28 cellular contexts compared by ENCODE assay signal in genomic region chr3:132203889-132204596, GRCh38.
"Had no signal": no experiment of that assay in that cellular context is flagged by ENCODE, and none has a peak within 500 bp of the region (broad histone marks: within the 10 kb centered on the region; RNA-seq: fewer than 3 reads in every experiment).

No MANE protein-coding gene starts in this region.

- H3K27me3 Mint-ChIP-seq: stimulated activated naive CD8-positive, alpha-beta T cell treated with anti-CD3 and anti-CD28 coated beads, Interleukin-15, amount 100 ng/mL, for 72 hours; stimulated activated naive CD8-positive, alpha-beta T cell treated with anti-CD3 and anti-CD28 coated beads, Interleukin-15, Interleukin-2, amounts not matched to agents 100 ng/mL and 50 ng/mL, for 24 hours had no signal

- H3K4me1 Mint-ChIP-seq: stimulated activated effector memory CD8-positive, alpha-beta T cell treated with anti-CD3 and anti-CD28 coated beads, Interleukin-12 subunit alpha, Interleukin-12 subunit beta, amount 100 ng/mL, for 72 hours; stimulated activated memory B cell treated with anti-CD40 and anti-IgM and Interleukin-4, amounts not matched to agents 10 μg/mL and 1 μg/mL and 100 μg/mL, for 72 hours; stimulated activated naive B cell treated with anti-CD40 and anti-IgM and Interleukin-4, amounts not matched to agents 10 μg/mL and 1 μg/mL and 100 μg/mL, for 72 hours; stimulated activated naive CD8-positive, alpha-beta T cell treated with anti-CD3 and anti-CD28 coated beads, Interleukin-15, amount 100 ng/mL, for 72 hours had no signal

- H3K27me3 ChIP-seq: stomach, suprapubic skin, testis, thyroid gland, tibial artery, tibial nerve, transverse colon, upper lobe of left lung, upper lobe of right lung, uterus, vagina had no signal

- H3K9me3 Mint-ChIP-seq: stimulated activated effector memory CD8-positive, alpha-beta T cell treated with anti-CD3 and anti-CD28 coated beads, Interleukin-12 subunit alpha, Interleukin-12 subunit beta, amount 100 ng/mL, for 72 hours; stimulated activated memory B cell treated with anti-CD40 and anti-IgM and Interleukin-4, amounts not matched to agents 10 μg/mL and 1 μg/mL and 100 μg/mL, for 72 hours; stimulated activated naive B cell treated with anti-CD40 and anti-IgM and Interleukin-4, amounts not matched to agents 10 μg/mL and 1 μg/mL and 100 μg/mL, for 72 hours; stimulated activated naive CD8-positive, alpha-beta T cell treated with anti-CD3 and anti-CD28 coated beads, Interleukin-15, amount 100 ng/mL, for 72 hours; stimulated activated naive CD8-positive, alpha-beta T cell treated with anti-CD3 and anti-CD28 coated beads, Interleukin-15, Interleukin-2, amounts not matched to agents 100 ng/mL and 50 ng/mL, for 24 hours; type B pancreatic cell had no signal

- ATAC-seq: stimulated activated effector memory CD8-positive, alpha-beta T cell treated with anti-CD3 and anti-CD28 coated beads, Interleukin-12 subunit alpha, Interleukin-12 subunit beta, amount 100 ng/mL, for 72 hours; stimulated activated memory B cell treated with anti-CD40 and anti-IgM and Interleukin-4, amounts not matched to agents 10 μg/mL and 1 μg/mL and 100 μg/mL, for 72 hours; stimulated activated naive B cell treated with anti-CD40 and anti-IgM and Interleukin-4, amounts not matched to agents 10 μg/mL and 1 μg/mL and 100 μg/mL, for 72 hours; stimulated activated naive CD8-positive, alpha-beta T cell treated with anti-CD3 and anti-CD28 coated beads, Interleukin-15, amount 100 ng/mL, for 72 hours; stimulated activated naive CD8-positive, alpha-beta T cell treated with anti-CD3 and anti-CD28 coated beads, Interleukin-15, Interleukin-2, amounts not matched to agents 100 U/mL and 50 U/mL, for 24 hours; upper lobe of right lung had no signal

- H3K4me3 Mint-ChIP-seq: stimulated activated effector memory CD8-positive, alpha-beta T cell treated with anti-CD3 and anti-CD28 coated beads, Interleukin-12 subunit alpha, Interleukin-12 subunit beta, amount 100 ng/mL, for 72 hours; stimulated activated memory B cell treated with anti-CD40 and anti-IgM and Interleukin-4, amounts not matched to agents 10 μg/mL and 1 μg/mL and 100 μg/mL, for 72 hours; stimulated activated naive B cell treated with anti-CD40 and anti-IgM and Interleukin-4, amounts not matched to agents 10 μg/mL and 1 μg/mL and 100 μg/mL, for 72 hours; stimulated activated naive CD8-positive, alpha-beta T cell treated with anti-CD3 and anti-CD28 coated beads, Interleukin-15, amount 100 ng/mL, for 72 hours; stimulated activated naive CD8-positive, alpha-beta T cell treated with anti-CD3 and anti-CD28 coated beads, Interleukin-15, Interleukin-2, amounts not matched to agents 100 ng/mL and 50 ng/mL, for 24 hours; type B pancreatic cell had no signal

- H3K36me3 ChIP-seq: stomach, suprapubic skin, thoracic aorta, thyroid gland, tibial artery, tibial nerve, transverse colon, upper lobe of left lung, upper lobe of right lung, uterus, vagina had no signal

- H3K36me3 Mint-ChIP-seq: stimulated activated effector memory CD8-positive, alpha-beta T cell treated with anti-CD3 and anti-CD28 coated beads, Interleukin-12 subunit alpha, Interleukin-12 subunit beta, amount 100 ng/mL, for 72 hours; stimulated activated memory B cell treated with anti-CD40 and anti-IgM and Interleukin-4, amounts not matched to agents 10 μg/mL and 1 μg/mL and 100 μg/mL, for 72 hours; stimulated activated naive B cell treated with anti-CD40 and anti-IgM and Interleukin-4, amounts not matched to agents 10 μg/mL and 1 μg/mL and 100 μg/mL, for 72 hours; type B pancreatic cell had no signal

- H3K4me3 ChIP-seq: stomach, suprapubic skin, testis, thoracic aorta, thyroid gland, tibial artery, tibial nerve, transverse colon, upper lobe of left lung, upper lobe of right lung, uterus, vagina had no signal

- H3K9me3 ChIP-seq: stomach, suprapubic skin, testis, thoracic aorta, thyroid gland, tibial artery, tibial nerve, transverse colon, upper lobe of left lung, upper lobe of right lung, uterus, vagina had no signal

- H3K4me1 ChIP-seq: stomach, suprapubic skin, testis, tibial artery, tibial nerve, upper lobe of left lung, upper lobe of right lung, uterus, vagina had no signal

- H3K27ac Mint-ChIP-seq: stimulated activated effector memory CD8-positive, alpha-beta T cell treated with anti-CD3 and anti-CD28 coated beads, Interleukin-12 subunit alpha, Interleukin-12 subunit beta, amount 100 ng/mL, for 72 hours; stimulated activated memory B cell treated with anti-CD40 and anti-IgM and Interleukin-4, amounts not matched to agents 10 μg/mL and 1 μg/mL and 100 μg/mL, for 72 hours; stimulated activated naive B cell treated with anti-CD40 and anti-IgM and Interleukin-4, amounts not matched to agents 10 μg/mL and 1 μg/mL and 100 μg/mL, for 72 hours; stimulated activated naive CD8-positive, alpha-beta T cell treated with anti-CD3 and anti-CD28 coated beads, Interleukin-15, amount 100 ng/mL, for 72 hours; stimulated activated naive CD8-positive, alpha-beta T cell treated with anti-CD3 and anti-CD28 coated beads, Interleukin-15, Interleukin-2, amounts not matched to agents 100 ng/mL and 50 ng/mL, for 24 hours; type B pancreatic cell had no signal

- DNase-seq: stimulated activated CD4-positive, alpha-beta T cell treated with anti-CD3 and anti-CD28 coated beads, Interleukin-2, amount 100 ng/mL, for 48 hours; stimulated activated CD4-positive, alpha-beta T cell treated with anti-CD3 and anti-CD28 coated beads, Interleukin-4, amount 100 ng/mL, for 1 hour; stimulated activated CD4-positive, alpha-beta T cell treated with anti-CD3 and anti-CD28 coated beads, Interleukin-4, amount 100 ng/mL, for 24 hours; stimulated activated CD4-positive, alpha-beta T cell treated with anti-CD3 and anti-CD28 coated beads, Interleukin-4, amount 100 ng/mL, for 4 hours; stimulated activated CD8-positive, alpha-beta memory T cell treated with anti-CD3 and anti-CD28 coated beads, Interleukin-4, amount 100 ng/mL, for 48 hours; stimulated activated naive B cell treated with anti-CD40 and anti-IgM and Interleukin-4, amounts not matched to agents 10 μg/mL and 1 μg/mL and 100 μg/mL, for 72 hours; stimulated activated naive CD4-positive, alpha-beta T cell; stimulated activated naive CD4-positive, alpha-beta T cell treated with Interleukin-2 at 50 U/mL for 16 hours; stimulated activated naive CD8-positive, alpha-beta T cell treated with anti-CD3 and anti-CD28 coated beads, Interleukin-15, amount 100 ng/mL, for 72 hours; stimulated activated naive CD8-positive, alpha-beta T cell treated with anti-CD3 and anti-CD28 coated beads, Interleukin-15, Interleukin-2, amounts not matched to agents 100 U/mL and 50 U/mL, for 24 hours; stomach; substantia nigra; testis; thyroid gland; tibial artery; transverse colon; trophoblast cell; upper lobe of left lung; upper lobe of right lung; uterus had no signal

- H3K27ac ChIP-seq: stomach, suprapubic skin, testis, thoracic aorta, thyroid gland, tibial artery, tibial nerve, transverse colon, upper lobe of left lung, upper lobe of right lung, uterus, vagina had no signal
